15 cellular contexts compared by ENCODE assay signal in the genomic region with DNA sequence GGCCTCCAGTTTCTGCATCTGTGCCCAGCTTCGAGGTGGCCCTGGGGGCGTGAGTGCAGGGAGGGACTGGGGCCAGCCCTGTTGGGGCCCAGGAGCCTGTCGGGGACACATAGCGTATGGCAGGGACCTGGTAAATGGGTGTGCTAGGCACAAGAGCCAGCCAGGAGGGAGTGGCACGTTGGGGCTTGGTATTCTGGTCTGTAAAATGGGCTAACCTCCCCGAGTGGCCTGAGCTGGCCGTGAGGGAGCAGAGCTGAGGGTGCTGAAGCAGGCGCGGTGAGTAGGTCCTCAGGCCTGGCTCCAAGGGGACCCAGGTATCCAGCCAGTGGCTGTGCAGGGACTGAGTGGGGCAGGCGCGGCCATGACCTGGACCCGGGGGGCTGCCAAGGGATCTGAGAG. TPM values are rescaled to one million over a fixed set of nuclear protein-coding genes. Genes with fewer than 3 reads are reported as not detected.
A peak's percentile ranks its signal among the peaks of the same experiment; 100 is the strongest.
DNase-seq lines count a peak whose midpoint lies in the region; ATAC-seq, FAIRE-seq and TF ChIP-seq lines count a peak whose summit lies in the region.
"Had no signal": no experiment of that assay in that cellular context is flagged by ENCODE, and none has a peak within 500 bp of the region (broad histone marks: within the 10 kb centered on the region; RNA-seq: fewer than 3 reads in every experiment).

No MANE protein-coding gene starts in this region.

- H2AFZ ChIP-seq in OCI-LY1 (ENCODE audit: low read length) (no peak overlapping the region), HepG2 (ENCODE audit: low read length) (no peak overlapping the region)
- H2AFZ ChIP-seq: GM23338 had no signal

- DNase-seq in HepG2 (ENCODE audit: low spot score), result no peak
- no peak for DNase-seq in BE2C
- no peak for DNase-seq in iPS-NIHi7 (ENCODE audit: extremely low spot score)
- no peak for DNase-seq in KBM-7
- DNase-seq: activated CD4-positive, CD25-positive, alpha-beta regulatory T cell treated with anti-CD3 and anti-CD28 coated beads, Interleukin-2, amount 50 U/mL, for 72 hours; brain microvascular endothelial cell; CD8-positive, alpha-beta T cell; kidney glomerular epithelial cell; naive B cell; NCI-H2107; sigmoid colon had no signal

- H3K36me3 ChIP-seq in OCI-LY1 (ENCODE audit: insufficient read depth, low read length) (peaks cover 60% of the 10 kb centered on the region), HepG2 (replicated peaks in 1 of 2; ENCODE audit: control insufficient read depth in 1 of 2, insufficient read depth in 2 of 2, low read length in 2 of 2) (peaks cover 37 to 57% of the 10 kb centered on the region in 2 experiments; a peak in 4 of 5 replicates), BE2C (peaks cover 56% of the 10 kb centered on the region)

- H3K9ac ChIP-seq in OCI-LY1 (ENCODE audit: low read length), result no peak overlapping the region
- no peak overlapping the region for H3K9ac ChIP-seq in HepG2 (ENCODE audit: insufficient read depth, low read depth, low read length)

- H3K27me3 ChIP-seq in OCI-LY1 (ENCODE audit: insufficient read depth, low read length) (no peaks in the 10 kb centered on the region), HepG2 (ENCODE audit: control insufficient read depth in 1 of 2, insufficient read depth in 2 of 2, low read length in 2 of 2) (no peaks in the 10 kb centered on the region; a peak in 1 of 5 replicates), BE2C (no peaks in the 10 kb centered on the region)
- H3K27me3 ChIP-seq: brain microvascular endothelial cell, sigmoid colon had no signal

- H3K79me2 ChIP-seq in OCI-LY1 (ENCODE audit: insufficient read depth, low read length), result peaks cover 25% of the 10 kb centered on the region
- H3K79me2 ChIP-seq in HepG2 (ENCODE audit: insufficient read depth, low read length), result peaks cover 24% of the 10 kb centered on the region

- H3K9me2 ChIP-seq in OCI-LY1 (ENCODE audit: low read depth, low read length), result no peaks in the 10 kb centered on the region

- H4K20me1 ChIP-seq in OCI-LY1 (ENCODE audit: insufficient read depth, low read length), result no peaks in the 10 kb centered on the region
- peaks cover 23% of the 10 kb centered on the region for H4K20me1 ChIP-seq in HepG2 (ENCODE audit: insufficient read depth, low read length)

- H3K27ac ChIP-seq in C4-2B (0 out of 2 replicates have a peak overlapping the region, but pooled peaks have one; percentile 5), OCI-LY1 (ENCODE audit: low read depth, low read length, poor library complexity, severe bottlenecking) (peak overlapping the region; percentile 34), HepG2 (ENCODE audit: extremely low read length, insufficient read depth, low read length) (no peak overlapping the region)
- H3K27ac ChIP-seq: brain microvascular endothelial cell had no signal

- no peaks in the 10 kb centered on the region for H3K9me3 ChIP-seq in OCI-LY1 (ENCODE audit: low read length)
- H3K9me3 ChIP-seq in HepG2 (ENCODE audit: low read length), result no peaks in the 10 kb centered on the region
- no peaks in the 10 kb centered on the region for H3K9me3 ChIP-seq in BE2C
- H3K9me3 ChIP-seq: sigmoid colon had no signal

- H3F3A ChIP-seq in OCI-LY1 (ENCODE audit: insufficient read depth, low read length), result no peaks in the 10 kb centered on the region

- intact Hi-C loops in HepG2 (cut with micrococcal nuclease; ENCODE audit: unreplicated experiment), result no loop called here

- no peak for TF ChIP-seq EP300 in HepG2 (IDR thresholded peaks at IDR 0.05; ENCODE audit: low read depth in 2 of 2, low read length in 2 of 2)
- TF ChIP-seq EP300 in HepG2 (CRISPR knock-in tag; IDR thresholded peaks at IDR 0.05; ENCODE audit: borderline replicate concordance), result no peak

- ATAC-seq in HepG2, result no peak
- ATAC-seq: CD8-positive, alpha-beta T cell; GM23338 had no signal

- CTCF ChIA-PET in HepG2 (lab: Yijun Ruan, JAX; ENCODE audit: low intra/inter-chr PET ratio, low total read pairs), result no interaction called here

- FAIRE-seq in HepG2 (lab: Jason Lieb, UNC), result no peak
- FAIRE-seq: G401.6 had no signal

- no TSS peak for BruUV-seq in HepG2 (replicated peaks; lab: Mats Ljungman, UMichigan)

- TF ChIP-seq CTCF in C4-2B (conservative IDR thresholded peaks at IDR 0.05) (no peak), OCI-LY1 (IDR thresholded peaks at IDR 0.05; ENCODE audit: low read length) (no peak), HepG2 (CRISPR knock-in tag; IDR thresholded peaks at IDR 0.05) (no peak), BE2C (IDR thresholded peaks at IDR 0.05; ENCODE audit: low read depth, low read length) (no peak)

- POLR2A ChIA-PET in HepG2 (lab: Yijun Ruan, JAX), result no interaction called here

- H3K4me3 ChIP-seq in OCI-LY1 (ENCODE audit: low read depth, low read length, poor library complexity, severe bottlenecking), result no peak overlapping the region
- no peak overlapping the region for H3K4me3 ChIP-seq in HepG2 (replicated peaks in 1 of 3; ENCODE audit: insufficient read depth in 1 of 3, low read depth in 2 of 3, low read length in 3 of 3)
- H3K4me3 ChIP-seq in BE2C (ENCODE audit: low read depth, low read length), result no peak overlapping the region
- H3K4me3 ChIP-seq: GM23338, sigmoid colon had no signal

- H3K4me2 ChIP-seq in OCI-LY1 (ENCODE audit: low read length) (no peak overlapping the region), HepG2 (ENCODE audit: low read depth, low read length) (no peak overlapping the region)
- H3K4me2 ChIP-seq: GM23338 had no signal

- no peak for TF ChIP-seq RAD21 in HepG2 (CRISPR knock-in tag; IDR thresholded peaks at IDR 0.05)

- H3K4me1 ChIP-seq in OCI-LY1 (ENCODE audit: insufficient read depth, low read length, severe bottlenecking) (peaks cover 35% of the 10 kb centered on the region), HepG2 (ENCODE audit: insufficient read depth, low read length) (peaks cover 21% of the 10 kb centered on the region), BE2C (no peaks in the 10 kb centered on the region)

- no peak for TF ChIP-seq POLR2A in HepG2 (IDR thresholded peaks at IDR 0.05; ENCODE audit: insufficient read depth in 1 of 2, low read depth in 2 of 2, low read length in 2 of 2)

- in situ Hi-C loops in HepG2 (cut with HindIII; ENCODE audit: extremely low pct_ligation_motif_present, low pct_unique_long_range_greater_than_20kb), result no loop called here
- in situ Hi-C loops in KBM-7 (cut with MboI; ENCODE audit: low pct_unique_long_range_greater_than_20kb, low sequenced_read_pairs), result no loop called here

- 98% methylated on average over 10 of the region's 12 CpGs for WGBS in HepG2 (ENCODE audit: low lambda C conversion rate)

RNA-seq across cellular contexts. Expression of a gene that starts 4.3 kb away (rescaled TPM):
- 59.4 and 68.5 TPM in 2 replicates for total RNA-seq in HepG2 (2016; rRNA removed; fragmentation: Illumina TruSeq; extraction: Trizol)
- 30.7 and 36.0 TPM in 2 replicates for total RNA-seq in HepG2 (2016; cell fraction: cytosol; rRNA removed; fragmentation: Illumina TruSeq; extraction: Trizol; ENCODE audit: low read depth)
- total RNA-seq in HepG2 (2016; cell fraction: insoluble cytoplasmic fraction; rRNA removed; fragmentation: Illumina TruSeq; extraction: Trizol), result 67.3 and 74.4 TPM in 2 replicates
- total RNA-seq in HepG2 (2016; cell fraction: membrane; rRNA removed; fragmentation: Illumina TruSeq; extraction: Trizol), result 45.7 and 54.4 TPM in 2 replicates
- total RNA-seq in HepG2 (2016; cell fraction: nucleus; rRNA removed; fragmentation: Illumina TruSeq; extraction: Trizol), result 68.2 and 84.3 TPM in 2 replicates
- 63.5 and 77.7 TPM in 2 replicates for polyA plus RNA-seq in HepG2 (2011; rRNA removed)
- polyA plus RNA-seq in HepG2 (2011; cell fraction: cytosol; rRNA removed), result 27.3 and 44.2 TPM in 2 replicates
- polyA plus RNA-seq in HepG2 (2011; cell fraction: nucleus; rRNA removed), result 387 and 441 TPM in 2 replicates
- polyA plus RNA-seq in HepG2 (2012), result 72.7 and 99.0 TPM in 2 replicates
- 24.0 and 27.8 TPM in 2 replicates for polyA plus RNA-seq in HepG2 (2016; cell fraction: cytosol; fragmentation: Illumina TruSeq; extraction: Trizol; ENCODE audit: low read depth)
- 78.0 and 94.4 TPM in 2 replicates for polyA plus RNA-seq in HepG2 (2016; cell fraction: insoluble cytoplasmic fraction; fragmentation: Illumina TruSeq; extraction: Trizol; ENCODE audit: low read depth)
- polyA plus RNA-seq in HepG2 (2016; cell fraction: membrane; fragmentation: Illumina TruSeq; extraction: Trizol; ENCODE audit: low read depth), result 34.7 and 37.3 TPM in 2 replicates
- polyA plus RNA-seq in HepG2 (2016; cell fraction: nucleus; fragmentation: Illumina TruSeq; extraction: Trizol; ENCODE audit: insufficient read depth, low read depth), result 178 and 181 TPM in 2 replicates
- polyA minus RNA-seq in HepG2 (2011; rRNA and poly(A)+ RNA removed; ENCODE audit: low replicate concordance), result 73.5 and 109 TPM in 2 replicates
- polyA minus RNA-seq in HepG2 (2011; cell fraction: cytosol; rRNA and poly(A)+ RNA removed), result 42.8 and 45.1 TPM in 2 replicates
- polyA minus RNA-seq in HepG2 (2011; cell fraction: nucleus; rRNA and poly(A)+ RNA removed), result 69.0 and 75.8 TPM in 2 replicates
- 252 TPM for polyA plus RNA-seq in BE2C (2012; ENCODE audit: insufficient read depth, insufficient read length, low read depth)

RNA-seq across cellular contexts. Expression of a gene that starts 12.1 kb away (rescaled TPM):
- 12.5 and 27.1 TPM in 2 replicates for total RNA-seq in HepG2 (2016; rRNA removed; fragmentation: Illumina TruSeq; extraction: Trizol)
- total RNA-seq in HepG2 (2016; cell fraction: cytosol; rRNA removed; fragmentation: Illumina TruSeq; extraction: Trizol; ENCODE audit: low read depth), result 15.1 and 16.6 TPM in 2 replicates
- total RNA-seq in HepG2 (2016; cell fraction: insoluble cytoplasmic fraction; rRNA removed; fragmentation: Illumina TruSeq; extraction: Trizol), result 14.0 and 23.3 TPM in 2 replicates
- 10.4 and 12.6 TPM in 2 replicates for total RNA-seq in HepG2 (2016; cell fraction: membrane; rRNA removed; fragmentation: Illumina TruSeq; extraction: Trizol)
- total RNA-seq in HepG2 (2016; cell fraction: nucleus; rRNA removed; fragmentation: Illumina TruSeq; extraction: Trizol), result 22.5 and 24.4 TPM in 2 replicates
- polyA plus RNA-seq in HepG2 (2011; rRNA removed), result 12.7 and 17.0 TPM in 2 replicates
- polyA plus RNA-seq in HepG2 (2011; cell fraction: cytosol; rRNA removed), result 6.9 and 10.2 TPM in 2 replicates
- 96.1 and 104 TPM in 2 replicates for polyA plus RNA-seq in HepG2 (2011; cell fraction: nucleus; rRNA removed)
- polyA plus RNA-seq in HepG2 (2012), result 14.4 and 18.2 TPM in 2 replicates
- 6.4 and 8.2 TPM in 2 replicates for polyA plus RNA-seq in HepG2 (2016; cell fraction: cytosol; fragmentation: Illumina TruSeq; extraction: Trizol; ENCODE audit: low read depth)
- polyA plus RNA-seq in HepG2 (2016; cell fraction: insoluble cytoplasmic fraction; fragmentation: Illumina TruSeq; extraction: Trizol; ENCODE audit: low read depth), result 11.5 and 13.4 TPM in 2 replicates
- 11.3 and 40.2 TPM in 2 replicates for polyA plus RNA-seq in HepG2 (2016; cell fraction: membrane; fragmentation: Illumina TruSeq; extraction: Trizol; ENCODE audit: low read depth)
- 87.3 and 98.8 TPM in 2 replicates for polyA plus RNA-seq in HepG2 (2016; cell fraction: nucleus; fragmentation: Illumina TruSeq; extraction: Trizol; ENCODE audit: insufficient read depth, low read depth)
- 16.1 and 37.1 TPM in 2 replicates for polyA minus RNA-seq in HepG2 (2011; rRNA and poly(A)+ RNA removed; ENCODE audit: low replicate concordance)
- 9.8 and 10.1 TPM in 2 replicates for polyA minus RNA-seq in HepG2 (2011; cell fraction: cytosol; rRNA and poly(A)+ RNA removed)
- polyA minus RNA-seq in HepG2 (2011; cell fraction: nucleus; rRNA and poly(A)+ RNA removed), result 30.5 and 40.2 TPM in 2 replicates
- 137 TPM for polyA plus RNA-seq in BE2C (2012; ENCODE audit: insufficient read depth, insufficient read length, low read depth)

RNA-seq across cellular contexts. Expression of a gene that starts 21.9 kb away (rescaled TPM):
- 10.9 and 13.5 TPM in 2 replicates for total RNA-seq in HepG2 (2016; rRNA removed; fragmentation: Illumina TruSeq; extraction: Trizol)
- total RNA-seq in HepG2 (2016; cell fraction: cytosol; rRNA removed; fragmentation: Illumina TruSeq; extraction: Trizol; ENCODE audit: low read depth), result 6.3 and 7.3 TPM in 2 replicates
- total RNA-seq in HepG2 (2016; cell fraction: insoluble cytoplasmic fraction; rRNA removed; fragmentation: Illumina TruSeq; extraction: Trizol), result 10.3 and 14.9 TPM in 2 replicates
- 14.8 and 16.5 TPM in 2 replicates for total RNA-seq in HepG2 (2016; cell fraction: membrane; rRNA removed; fragmentation: Illumina TruSeq; extraction: Trizol)
- 12.4 and 13.6 TPM in 2 replicates for total RNA-seq in HepG2 (2016; cell fraction: nucleus; rRNA removed; fragmentation: Illumina TruSeq; extraction: Trizol)
- 27.8 and 30.0 TPM in 2 replicates for polyA plus RNA-seq in HepG2 (2011; rRNA removed)
- 29.0 and 32.7 TPM in 2 replicates for polyA plus RNA-seq in HepG2 (2011; cell fraction: cytosol; rRNA removed)
- 56.2 and 76.4 TPM in 2 replicates for polyA plus RNA-seq in HepG2 (2011; cell fraction: nucleus; rRNA removed)
- polyA plus RNA-seq in HepG2 (2012), result 19.5 and 19.7 TPM in 2 replicates
- polyA plus RNA-seq in HepG2 (2016; cell fraction: cytosol; fragmentation: Illumina TruSeq; extraction: Trizol; ENCODE audit: low read depth), result 22.7 and 24.3 TPM in 2 replicates
- 43.5 and 52.7 TPM in 2 replicates for polyA plus RNA-seq in HepG2 (2016; cell fraction: insoluble cytoplasmic fraction; fragmentation: Illumina TruSeq; extraction: Trizol; ENCODE audit: low read depth)
- 46.7 and 51.1 TPM in 2 replicates for polyA plus RNA-seq in HepG2 (2016; cell fraction: membrane; fragmentation: Illumina TruSeq; extraction: Trizol; ENCODE audit: low read depth)
- 55.9 and 59.4 TPM in 2 replicates for polyA plus RNA-seq in HepG2 (2016; cell fraction: nucleus; fragmentation: Illumina TruSeq; extraction: Trizol; ENCODE audit: insufficient read depth, low read depth)
- polyA minus RNA-seq in HepG2 (2011; rRNA and poly(A)+ RNA removed; ENCODE audit: low replicate concordance), result 25.3 and 37.7 TPM in 2 replicates
- 13.0 and 14.0 TPM in 2 replicates for polyA minus RNA-seq in HepG2 (2011; cell fraction: cytosol; rRNA and poly(A)+ RNA removed)
- polyA minus RNA-seq in HepG2 (2011; cell fraction: nucleus; rRNA and poly(A)+ RNA removed), result 21.9 and 22.5 TPM in 2 replicates
- polyA plus RNA-seq in BE2C (2012; ENCODE audit: insufficient read depth, insufficient read length, low read depth), result 52.2 TPM

RNA-seq across cellular contexts. Expression of a gene that starts 22.2 kb away (rescaled TPM):
- 3.6 and 9.7 TPM in 2 replicates for total RNA-seq in HepG2 (2016; rRNA removed; fragmentation: Illumina TruSeq; extraction: Trizol)
- 3.6 and 4.6 TPM in 2 replicates for total RNA-seq in HepG2 (2016; cell fraction: cytosol; rRNA removed; fragmentation: Illumina TruSeq; extraction: Trizol; ENCODE audit: low read depth)
- 4.5 and 10.0 TPM in 2 replicates for total RNA-seq in HepG2 (2016; cell fraction: insoluble cytoplasmic fraction; rRNA removed; fragmentation: Illumina TruSeq; extraction: Trizol)
- 7.6 and 8.5 TPM in 2 replicates for total RNA-seq in HepG2 (2016; cell fraction: membrane; rRNA removed; fragmentation: Illumina TruSeq; extraction: Trizol)
- 8.6 and 13.7 TPM in 2 replicates for total RNA-seq in HepG2 (2016; cell fraction: nucleus; rRNA removed; fragmentation: Illumina TruSeq; extraction: Trizol)
- 16.9 and 21.6 TPM in 2 replicates for polyA plus RNA-seq in HepG2 (2011; rRNA removed)
- 7.9 and 12.0 TPM in 2 replicates for polyA plus RNA-seq in HepG2 (2011; cell fraction: cytosol; rRNA removed)
- polyA plus RNA-seq in HepG2 (2011; cell fraction: nucleus; rRNA removed), result 83.8 and 108 TPM in 2 replicates
- 19.0 and 23.3 TPM in 2 replicates for polyA plus RNA-seq in HepG2 (2012)
- 4.7 and 5.1 TPM in 2 replicates for polyA plus RNA-seq in HepG2 (2016; cell fraction: cytosol; fragmentation: Illumina TruSeq; extraction: Trizol; ENCODE audit: low read depth)
- 10.7 and 15.1 TPM in 2 replicates for polyA plus RNA-seq in HepG2 (2016; cell fraction: insoluble cytoplasmic fraction; fragmentation: Illumina TruSeq; extraction: Trizol; ENCODE audit: low read depth)
- polyA plus RNA-seq in HepG2 (2016; cell fraction: membrane; fragmentation: Illumina TruSeq; extraction: Trizol; ENCODE audit: low read depth), result 9.3 and 10.8 TPM in 2 replicates
- 45.7 and 46.6 TPM in 2 replicates for polyA plus RNA-seq in HepG2 (2016; cell fraction: nucleus; fragmentation: Illumina TruSeq; extraction: Trizol; ENCODE audit: insufficient read depth, low read depth)
- 14.8 and 17.4 TPM in 2 replicates for polyA minus RNA-seq in HepG2 (2011; rRNA and poly(A)+ RNA removed; ENCODE audit: low replicate concordance)
- 9.8 and 11.2 TPM in 2 replicates for polyA minus RNA-seq in HepG2 (2011; cell fraction: cytosol; rRNA and poly(A)+ RNA removed)
- polyA minus RNA-seq in HepG2 (2011; cell fraction: nucleus; rRNA and poly(A)+ RNA removed), result 16.0 and 24.2 TPM in 2 replicates
- 39.4 TPM for polyA plus RNA-seq in BE2C (2012; ENCODE audit: insufficient read depth, insufficient read length, low read depth)

RNA-seq across cellular contexts. Expression of a gene that starts 37.2 kb away (rescaled TPM):
- 11.1 and 11.3 TPM in 2 replicates for total RNA-seq in HepG2 (2016; rRNA removed; fragmentation: Illumina TruSeq; extraction: Trizol)
- 3.0 and 3.1 TPM in 2 replicates for total RNA-seq in HepG2 (2016; cell fraction: cytosol; rRNA removed; fragmentation: Illumina TruSeq; extraction: Trizol; ENCODE audit: low read depth)
- 10.4 and 11.0 TPM in 2 replicates for total RNA-seq in HepG2 (2016; cell fraction: insoluble cytoplasmic fraction; rRNA removed; fragmentation: Illumina TruSeq; extraction: Trizol)
- total RNA-seq in HepG2 (2016; cell fraction: membrane; rRNA removed; fragmentation: Illumina TruSeq; extraction: Trizol), result 6.7 and 8.6 TPM in 2 replicates
- 18.0 and 18.4 TPM in 2 replicates for total RNA-seq in HepG2 (2016; cell fraction: nucleus; rRNA removed; fragmentation: Illumina TruSeq; extraction: Trizol)
- polyA plus RNA-seq in HepG2 (2011; rRNA removed), result 13.3 and 15.1 TPM in 2 replicates
- polyA plus RNA-seq in HepG2 (2011; cell fraction: cytosol; rRNA removed), result 5.3 and 5.7 TPM in 2 replicates
- 48.1 and 61.9 TPM in 2 replicates for polyA plus RNA-seq in HepG2 (2011; cell fraction: nucleus; rRNA removed)
- 17.3 and 20.9 TPM in 2 replicates for polyA plus RNA-seq in HepG2 (2012)
- 5.1 and 5.2 TPM in 2 replicates for polyA plus RNA-seq in HepG2 (2016; cell fraction: cytosol; fragmentation: Illumina TruSeq; extraction: Trizol; ENCODE audit: low read depth)
- 16.3 and 22.3 TPM in 2 replicates for polyA plus RNA-seq in HepG2 (2016; cell fraction: insoluble cytoplasmic fraction; fragmentation: Illumina TruSeq; extraction: Trizol; ENCODE audit: low read depth)
- polyA plus RNA-seq in HepG2 (2016; cell fraction: membrane; fragmentation: Illumina TruSeq; extraction: Trizol; ENCODE audit: low read depth), result 7.9 and 9.9 TPM in 2 replicates
- polyA plus RNA-seq in HepG2 (2016; cell fraction: nucleus; fragmentation: Illumina TruSeq; extraction: Trizol; ENCODE audit: insufficient read depth, low read depth), result 46.3 and 50.3 TPM in 2 replicates
- 31.2 and 56.4 TPM in 2 replicates for polyA minus RNA-seq in HepG2 (2011; rRNA and poly(A)+ RNA removed; ENCODE audit: low replicate concordance)
- polyA minus RNA-seq in HepG2 (2011; cell fraction: cytosol; rRNA and poly(A)+ RNA removed), result 9.1 and 11.4 TPM in 2 replicates
- polyA minus RNA-seq in HepG2 (2011; cell fraction: nucleus; rRNA and poly(A)+ RNA removed), result 21.9 and 22.9 TPM in 2 replicates
- polyA plus RNA-seq in BE2C (2012; ENCODE audit: insufficient read depth, insufficient read length, low read depth), result 38.0 TPM
